ENCODE assay signal across 10 cellular contexts in genomic region chr20:51528263-51529026, GRCh38. TPM values are rescaled to one million over a fixed set of nuclear protein-coding genes. Genes with fewer than 3 reads are reported as not detected.
DNase-seq lines count a peak whose midpoint lies in the region; ATAC-seq and TF ChIP-seq lines count a peak whose summit lies in the region.
"Had no signal": no experiment of that assay in that cellular context is flagged by ENCODE, and none has a peak within 500 bp of the region (broad histone marks: within the 10 kb centered on the region; RNA-seq: fewer than 3 reads in every experiment).

No MANE protein-coding gene starts in this region.

- no peak overlapping the region for H3K4me3 ChIP-seq in CD8-positive, alpha-beta T cell (ENCODE audit: low read depth, low read length)
- peak overlapping the region; percentile 34 for H3K4me3 ChIP-seq in OCI-LY7 (ENCODE audit: low read depth, low read length, poor library complexity, severe bottlenecking)

- H3K36me3 Mint-ChIP-seq in CD8-positive, alpha-beta T cell: peaks cover 29% of the 10 kb centered on the region
- H3K36me3 Mint-ChIP-seq in activated naive CD4-positive, alpha-beta T cell treated with anti-CD3 and anti-CD28 coated beads, Interleukin-2, amount 50 U/mL, for 72 hours: peaks cover 0 to 32% of the 10 kb centered on the region in 2 donors

- peak; percentile 22 for ATAC-seq in CD8-positive, alpha-beta T cell
- ATAC-seq in activated naive CD4-positive, alpha-beta T cell treated with anti-CD3 and anti-CD28 coated beads, Interleukin-2, amount 50 U/mL, for 72 hours: peak; percentile 39 to 43

- H2AFZ ChIP-seq in OCI-LY7 (ENCODE audit: low read length): no peak overlapping the region; the same call in 1 of the 2 replicates

- H3K4me2 ChIP-seq in OCI-LY7 (ENCODE audit: low read length): peak overlapping the region; percentile 63

- peak in 2 of 7 experiments; percentile 27 to 60 for DNase-seq in CD8-positive, alpha-beta T cell
- no peak for DNase-seq in OCI-LY7 (ENCODE audit: low spot score)
- peak in 1 of 2 donors; percentile 50 for DNase-seq in activated naive CD4-positive, alpha-beta T cell treated with anti-CD3 and anti-CD28 coated beads, Interleukin-2, amount 50 U/mL, for 72 hours (ENCODE audit: low spot score in 2 of 2)
- peak; percentile 50 to 64 (median 53) for DNase-seq in stimulated activated CD4-positive, alpha-beta T cell treated with anti-CD3 and anti-CD28 coated beads, Interleukin-12 subunit alpha, Interleukin-12 subunit beta, amount 100 ng/mL, for 48 hours (ENCODE audit: low read depth in 2 of 3, low spot score in 1 of 3)
- no peak for DNase-seq in NCI-H1436 treated with DMSO at 0.1 percent for 48 hours (lab: John Stamatoyannopoulos, UW)
- DNase-seq in NCI-H82 (lab: John Stamatoyannopoulos, UW): no peak
- DNase-seq in HUDEP-2 (lab: John Stamatoyannopoulos, UW; ENCODE audit: unreplicated experiment in 76 of 76): no peak
- DNase-seq in GM03348 (ENCODE audit: low spot score): no peak
- DNase-seq: NCI-H446 treated with DMSO at 0.1 percent for 48 hours had no signal

- POLR2A ChIA-PET in CD8-positive, alpha-beta T cell (lab: Charles Lee): no interaction called here
- POLR2A ChIA-PET in OCI-LY7 (lab: Charles Lee): interaction anchor here (0.7 to 2.0 kb wide), 4 partner anchors 11 to 72 kb away, joined by 3 to 4 read pairs (median 4); no protein-coding TSS in a partner anchor

- peaks cover 96% of the 10 kb centered on the region for H3K79me2 ChIP-seq in OCI-LY7 (ENCODE audit: insufficient read depth, low read depth, low read length)

- no peaks in the 10 kb centered on the region for H3K9me3 ChIP-seq in CD8-positive, alpha-beta T cell (ENCODE audit: low read length)
- H3K9me3 ChIP-seq in OCI-LY7 (ENCODE audit: low read length): no peaks in the 10 kb centered on the region

- H3K27me3 Mint-ChIP-seq in CD8-positive, alpha-beta T cell (ENCODE audit: low read depth): no peaks in the 10 kb centered on the region

- peak overlapping the region; percentile 19 for H3K27ac ChIP-seq in CD8-positive, alpha-beta T cell (ENCODE audit: low read depth, low read length)
- peak overlapping the region; percentile 35 for H3K27ac ChIP-seq in OCI-LY7 (ENCODE audit: low read depth, low read length, poor library complexity, severe bottlenecking)
- H3K27ac ChIP-seq: VCaP had no signal

- H3K9me3 Mint-ChIP-seq in CD8-positive, alpha-beta T cell: no peaks in the 10 kb centered on the region
- no peaks in the 10 kb centered on the region for H3K9me3 Mint-ChIP-seq in activated naive CD4-positive, alpha-beta T cell treated with anti-CD3 and anti-CD28 coated beads, Interleukin-2, amount 50 U/mL, for 72 hours

- peaks cover 86% of the 10 kb centered on the region for H3K4me1 Mint-ChIP-seq in CD8-positive, alpha-beta T cell (ENCODE audit: low read depth)

- CTCF ChIA-PET in CD8-positive, alpha-beta T cell (lab: Charles Lee): interaction anchor here (1.1 to 1.6 kb wide), 2 partner anchors 13 to 124 kb away, joined by 3 to 4 read pairs; no protein-coding TSS in a partner anchor
- CTCF ChIA-PET in OCI-LY7 (lab: Charles Lee; ENCODE audit: unreplicated experiment): no interaction called here

- H3K4me1 ChIP-seq in CD8-positive, alpha-beta T cell (ENCODE audit: insufficient read depth, low read length): peaks cover 91% of the 10 kb centered on the region
- peaks cover 83% of the 10 kb centered on the region for H3K4me1 ChIP-seq in OCI-LY7 (ENCODE audit: insufficient read depth, low read length, poor library complexity, severe bottlenecking)

- H4K20me1 ChIP-seq in OCI-LY7 (ENCODE audit: insufficient read depth, low read length): no peaks in the 10 kb centered on the region

- no peak for TF ChIP-seq CTCF in CD8-positive, alpha-beta T cell (IDR thresholded peaks at IDR 0.05)
- TF ChIP-seq CTCF in OCI-LY7 (conservative IDR thresholded peaks at IDR 0.05; ENCODE audit: low read length): no peak

- peak overlapping the region; percentile 83 for H3K27ac Mint-ChIP-seq in CD8-positive, alpha-beta T cell
- peak overlapping the region; percentile 94 to 99 for H3K27ac Mint-ChIP-seq in activated naive CD4-positive, alpha-beta T cell treated with anti-CD3 and anti-CD28 coated beads, Interleukin-2, amount 50 U/mL, for 72 hours

- H3K9me2 ChIP-seq in OCI-LY7 (ENCODE audit: insufficient read depth, low read length): no peaks in the 10 kb centered on the region

- TSS peak; percentile 19 for BruUV-seq in OCI-LY7 (replicated peaks; lab: Mats Ljungman, UMichigan)

- H3K36me3 ChIP-seq in CD8-positive, alpha-beta T cell (ENCODE audit: insufficient read depth, low read length): no peaks in the 10 kb centered on the region
- H3K36me3 ChIP-seq in OCI-LY7 (ENCODE audit: insufficient read depth, low read length): peaks cover 28% of the 10 kb centered on the region

- no peaks in the 10 kb centered on the region for H3K27me3 ChIP-seq in CD8-positive, alpha-beta T cell (ENCODE audit: insufficient read depth, low read length)

- peak overlapping the region; percentile 58 for H3K4me3 Mint-ChIP-seq in CD8-positive, alpha-beta T cell

- intact Hi-C loops in CD8-positive, alpha-beta T cell (cut with DNase I, micrococcal nuclease): loop anchor here (1.0 to 2.0 kb wide), 3 partner anchors 13 to 28 kb away; no protein-coding TSS in a partner anchor
- intact Hi-C loops in OCI-LY7 (cut with micrococcal nuclease; ENCODE audit: unreplicated experiment): loop anchor here (2.0 to 5.0 kb wide), 2 partner anchors 68 to 146 kb away; no protein-coding TSS in a partner anchor

RNA-seq across cellular contexts. Expression of gene NFATC2, which starts 14.1 kb away (rescaled TPM):
- total RNA-seq in CD8-positive, alpha-beta T cell: 10 to 100 TPM; 32.6 to 34.9 TPM
- 12.5 TPM in 2 replicates for total RNA-seq in OCI-LY7 (2014; rRNA removed; shearing (Covaris generic))
- total RNA-seq in OCI-LY7 (2022): 43.7 and 43.8 TPM in 2 replicates
- total RNA-seq in activated naive CD4-positive, alpha-beta T cell treated with anti-CD3 and anti-CD28 coated beads, Interleukin-2, amount 50 U/mL, for 72 hours: 10 to 100 TPM; 29.9 to 39.4 TPM

Comparison
In these comparisons a context has a peak if more than half of its experiments do, and no peak if none do; other contexts are left out.
1. DNase-seq: peak in stimulated activated CD4-positive, alpha-beta T cell treated with anti-CD3 and anti-CD28 coated beads, Interleukin-12 subunit alpha, Interleukin-12 subunit beta, amount 100 ng/mL, for 48 hours (3 of 3); none in OCI-LY7 (single experiment), NCI-H1436 treated with DMSO at 0.1 percent for 48 hours (single experiment), NCI-H82 (single experiment), HUDEP-2 (0 of 76) and GM03348 (single experiment).